ENCODE assay signal across 13 cellular contexts in genomic region chrX:108298165-108298602, GRCh38.
"Had no signal": no experiment of that assay in that cellular context is flagged by ENCODE, and none has a peak within 500 bp of the region (broad histone marks: within the 10 kb centered on the region; RNA-seq: fewer than 3 reads in every experiment).

No MANE protein-coding gene starts in this region.

- H3K4me3 Mint-ChIP-seq: activated CD8-positive, alpha-beta memory T cell treated with anti-CD3 and anti-CD28 coated beads, Interleukin-2, amount 10 ng/mL, durations not matched to agents 7 days and 5 days; activated naive CD8-positive, alpha-beta T cell; activated T-cell treated with anti-CD3 and anti-CD28 coated beads, Interleukin-2, amount 50 U/mL, for 24 hours; natural killer cell treated with Interleukin-12 subunit alpha and Interleukin-12 subunit beta and Interleukin-15 and Interleukin-18, amount 100 ng/mL, for 72 hours; stimulated activated memory B cell treated with anti-CD40 and anti-IgM and Interleukin-4, amounts not matched to agents 10 μg/mL and 1 μg/mL and 100 μg/mL, for 72 hours had no signal

- H3K36me3 ChIP-seq: ovary had no signal

- H3K9me3 ChIP-seq: ovary had no signal

- DNase-seq: activated CD4-positive, alpha-beta T cell treated with anti-CD3 and anti-CD28 coated beads for 1 hour; activated CD4-positive, alpha-beta T cell treated with anti-CD3 and anti-CD28 coated beads, Interleukin-2, amount 50 U/mL, for 48 hours; activated CD8-positive, alpha-beta memory T cell treated with anti-CD3 and anti-CD28 coated beads, Interleukin-2, amount 10 ng/mL, durations not matched to agents 7 days and 5 days; activated effector memory CD4-positive, alpha-beta T cell treated with anti-CD3 and anti-CD28 coated beads, Interleukin-2, amount 50 U/mL, for 16 hours; activated T-cell treated with anti-CD3 and anti-CD28 coated beads, Interleukin-2, amount 50 U/mL, for 24 hours; left colon; mammary epithelial cell; small intestine; T-helper 9 cell had no signal

- H3K27ac Mint-ChIP-seq: activated CD8-positive, alpha-beta memory T cell treated with anti-CD3 and anti-CD28 coated beads, Interleukin-2, amount 10 ng/mL, durations not matched to agents 7 days and 5 days; activated naive CD8-positive, alpha-beta T cell; activated T-cell treated with anti-CD3 and anti-CD28 coated beads, Interleukin-2, amount 50 U/mL, for 24 hours; natural killer cell treated with Interleukin-12 subunit alpha and Interleukin-12 subunit beta and Interleukin-15 and Interleukin-18, amount 100 ng/mL, for 72 hours; stimulated activated memory B cell treated with anti-CD40 and anti-IgM and Interleukin-4, amounts not matched to agents 10 μg/mL and 1 μg/mL and 100 μg/mL, for 72 hours had no signal

- H3K9me3 Mint-ChIP-seq: activated T-cell treated with anti-CD3 and anti-CD28 coated beads, Interleukin-2, amount 50 U/mL, for 24 hours; natural killer cell treated with Interleukin-12 subunit alpha and Interleukin-12 subunit beta and Interleukin-15 and Interleukin-18, amount 100 ng/mL, for 72 hours; stimulated activated memory B cell treated with anti-CD40 and anti-IgM and Interleukin-4, amounts not matched to agents 10 μg/mL and 1 μg/mL and 100 μg/mL, for 72 hours had no signal

- H3K4me1 Mint-ChIP-seq: activated CD8-positive, alpha-beta memory T cell treated with anti-CD3 and anti-CD28 coated beads, Interleukin-2, amount 10 ng/mL, durations not matched to agents 7 days and 5 days; stimulated activated memory B cell treated with anti-CD40 and anti-IgM and Interleukin-4, amounts not matched to agents 10 μg/mL and 1 μg/mL and 100 μg/mL, for 72 hours had no signal

- H3K27me3 ChIP-seq: ovary had no signal

- H3K36me3 Mint-ChIP-seq: activated CD8-positive, alpha-beta memory T cell treated with anti-CD3 and anti-CD28 coated beads, Interleukin-2, amount 10 ng/mL, durations not matched to agents 7 days and 5 days; activated naive CD8-positive, alpha-beta T cell; natural killer cell treated with Interleukin-12 subunit alpha and Interleukin-12 subunit beta and Interleukin-15 and Interleukin-18, amount 100 ng/mL, for 72 hours; stimulated activated memory B cell treated with anti-CD40 and anti-IgM and Interleukin-4, amounts not matched to agents 10 μg/mL and 1 μg/mL and 100 μg/mL, for 72 hours had no signal

- ATAC-seq: activated CD8-positive, alpha-beta memory T cell treated with anti-CD3 and anti-CD28 coated beads, Interleukin-2, amount 10 ng/mL, durations not matched to agents 7 days and 5 days; left colon; natural killer cell treated with Interleukin-12 subunit alpha and Interleukin-12 subunit beta and Interleukin-15 and Interleukin-18, amount 100 ng/mL, for 72 hours; stimulated activated memory B cell treated with anti-CD40 and anti-IgM and Interleukin-4, amounts not matched to agents 10 μg/mL and 1 μg/mL and 100 μg/mL, for 72 hours had no signal

- H3K27me3 Mint-ChIP-seq: activated naive CD8-positive, alpha-beta T cell; stimulated activated memory B cell treated with anti-CD40 and anti-IgM and Interleukin-4, amounts not matched to agents 10 μg/mL and 1 μg/mL and 100 μg/mL, for 72 hours had no signal

- H3K27ac ChIP-seq: ovary had no signal

- H3K4me3 ChIP-seq: ovary had no signal
